ENCODE assay signal across 1 cellular context in the genomic region with DNA sequence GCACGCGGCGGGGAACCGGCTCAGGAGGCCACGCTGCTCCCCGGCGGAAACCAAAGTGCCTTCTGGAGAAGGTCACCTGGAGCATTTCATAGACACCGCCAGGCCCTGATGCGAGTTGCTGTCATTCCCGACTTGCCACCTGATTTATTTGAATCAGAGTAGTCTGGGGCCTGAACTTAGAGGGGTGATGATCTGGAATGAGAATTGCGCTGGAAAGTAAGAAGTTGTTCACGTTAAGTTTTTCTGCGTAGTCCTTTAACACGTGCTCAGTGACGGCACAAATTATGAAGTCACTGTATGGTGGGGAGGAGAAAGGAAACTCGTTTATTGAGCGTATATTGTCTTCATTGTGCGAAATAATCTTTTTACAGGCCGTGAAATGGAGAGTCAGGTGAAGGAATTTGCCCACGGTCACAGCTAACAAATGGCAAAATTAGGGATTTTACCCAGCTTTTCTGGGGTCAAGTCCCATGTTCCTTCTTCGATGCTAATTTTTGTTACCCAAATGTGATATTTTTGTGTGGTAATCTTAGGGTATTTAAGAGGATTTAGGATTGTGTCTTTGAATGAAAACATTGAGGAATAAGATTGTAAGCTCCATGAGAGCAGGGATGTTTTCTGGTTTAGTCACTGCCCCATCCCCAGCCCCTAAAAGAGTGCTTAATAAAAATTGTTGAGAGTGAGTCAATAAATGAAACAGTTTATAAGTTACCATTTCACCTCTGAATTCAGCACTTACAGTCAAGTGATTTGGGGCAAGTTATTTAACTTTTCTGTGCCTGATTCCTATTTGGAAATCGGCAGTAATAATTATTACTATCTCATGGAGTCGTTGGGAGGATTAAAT.
A peak's percentile ranks its signal among the peaks of the same experiment; 100 is the strongest.
TF ChIP-seq lines count a peak whose summit lies in the region.

No MANE protein-coding gene starts in this region.

TF ChIP-seq in HCT116, 20 proteins besides CTCF, POLR2A, EP300 and RAD21:
- TF ChIP-seq, protein P1, sequence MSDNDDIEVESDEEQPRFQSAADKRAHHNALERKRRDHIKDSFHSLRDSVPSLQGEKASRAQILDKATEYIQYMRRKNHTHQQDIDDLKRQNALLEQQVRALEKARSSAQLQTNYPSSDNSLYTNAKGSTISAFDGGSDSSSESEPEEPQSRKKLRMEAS (IDR thresholded peaks at IDR 0.05) = peak; percentile 76
- TF ChIP-seq POLR2AphosphoS5 (IDR thresholded peaks at IDR 0.05; ENCODE audit: low read depth, low read length) (no peak), FOSL1 (IDR thresholded peaks at IDR 0.05; ENCODE audit: low read depth) (no peak)
